19 cellular contexts compared by ENCODE assay signal in genomic region chr6:7249391-7249790, GRCh38.
"Had no signal": no experiment of that assay in that cellular context is flagged by ENCODE, and none has a peak within 500 bp of the region (broad histone marks: within the 10 kb centered on the region; RNA-seq: fewer than 3 reads in every experiment).

No MANE protein-coding gene starts in this region.

- H3K4me1 Mint-ChIP-seq: endodermal cell had no signal

- H3K9me3 Mint-ChIP-seq: endodermal cell; naive thymus-derived CD8-positive, alpha-beta T cell; stimulated activated effector memory CD8-positive, alpha-beta T cell treated with anti-CD3 and anti-CD28 coated beads, Interleukin-12 subunit alpha, Interleukin-12 subunit beta, amount 100 ng/mL, for 72 hours; type B pancreatic cell had no signal

- H3K36me3 Mint-ChIP-seq: type B pancreatic cell had no signal

- H3K27me3 Mint-ChIP-seq: naive thymus-derived CD8-positive, alpha-beta T cell; type B pancreatic cell had no signal

- H3K27me3 ChIP-seq: heart left ventricle, neutrophil, right lobe of liver, suprapubic skin, thyroid gland had no signal

- DNase-seq: effector CD4-positive, alpha-beta T cell; erythroblast; heart left ventricle; hippocampal formation; kidney glomerular epithelial cell; naive thymus-derived CD8-positive, alpha-beta T cell; retina; stimulated activated CD4-positive, alpha-beta T cell treated with anti-CD3 and anti-CD28 coated beads, Interleukin-4, amount 100 ng/mL, for 1 hour; stimulated activated CD8-positive, alpha-beta memory T cell treated with anti-CD3 and anti-CD28 coated beads, Interleukin-4, amount 100 ng/mL, for 48 hours; stimulated activated naive CD8-positive, alpha-beta T cell treated with anti-CD3 and anti-CD28 coated beads, Interleukin-15, Interleukin-2, amounts not matched to agents 100 U/mL and 50 U/mL, for 24 hours; thyroid gland had no signal

- ATAC-seq: naive thymus-derived CD8-positive, alpha-beta T cell; psoas muscle; stimulated activated effector memory CD8-positive, alpha-beta T cell treated with anti-CD3 and anti-CD28 coated beads, Interleukin-12 subunit alpha, Interleukin-12 subunit beta, amount 100 ng/mL, for 72 hours; stimulated activated naive CD8-positive, alpha-beta T cell treated with anti-CD3 and anti-CD28 coated beads, Interleukin-15, Interleukin-2, amounts not matched to agents 100 U/mL and 50 U/mL, for 24 hours had no signal

- H3K27ac Mint-ChIP-seq: endodermal cell; naive thymus-derived CD8-positive, alpha-beta T cell; type B pancreatic cell had no signal

- H3K27ac ChIP-seq: heart left ventricle, neutrophil, psoas muscle, right lobe of liver, suprapubic skin, thyroid gland had no signal

- H3K4me1 ChIP-seq: psoas muscle, suprapubic skin, thyroid gland had no signal

- H3K4me3 ChIP-seq: heart left ventricle, mucosa of descending colon, psoas muscle, right lobe of liver, suprapubic skin, thyroid gland had no signal

- H3K4me3 Mint-ChIP-seq: endodermal cell; naive thymus-derived CD8-positive, alpha-beta T cell; stimulated activated effector memory CD8-positive, alpha-beta T cell treated with anti-CD3 and anti-CD28 coated beads, Interleukin-12 subunit alpha, Interleukin-12 subunit beta, amount 100 ng/mL, for 72 hours; type B pancreatic cell had no signal

- H3K9me3 ChIP-seq: heart left ventricle, mucosa of descending colon, neutrophil, psoas muscle, right lobe of liver, suprapubic skin, thyroid gland had no signal
